In the genomic region with DNA sequence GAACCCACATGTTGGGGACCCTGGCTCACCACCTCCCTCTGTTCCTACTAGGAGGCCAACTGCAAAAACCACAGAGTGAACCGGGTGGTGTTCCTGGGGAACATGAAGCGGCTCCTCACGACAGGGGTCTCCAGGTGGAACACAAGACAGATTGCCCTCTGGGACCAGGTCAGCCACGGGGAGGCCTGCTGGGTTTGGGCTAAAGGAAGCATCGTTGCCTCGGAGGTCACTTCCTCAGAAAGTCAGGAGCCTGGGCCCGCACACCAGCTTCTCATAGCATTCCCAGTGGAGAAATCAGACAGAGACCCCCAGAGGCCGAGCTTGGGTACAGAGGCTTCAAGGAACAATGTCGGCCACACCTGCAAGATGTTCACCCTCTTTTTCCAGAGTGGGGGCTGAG, we compare ENCODE assay signal across 35 cellular contexts.
"Had no signal": no experiment of that assay in that cellular context is flagged by ENCODE, and none has a peak within 500 bp of the region (broad histone marks: within the 10 kb centered on the region; RNA-seq: fewer than 3 reads in every experiment).

No MANE protein-coding gene starts in this region.

- H3K4me3 ChIP-seq: MG63 had no signal

- H3K27me3 ChIP-seq: MG63 had no signal

- DNase-seq: Karpas-422, Kasumi-1, MG63, MM.1S, MV-4-11, NCI-H1048, NCI-H1092, NCI-H1092 treated with DMSO at 0.1 percent for 48 hours, NCI-H1105, NCI-H1105 treated with DMSO at 0.1 percent for 48 hours, NCI-H1417, NCI-H1417 treated with DMSO at 0.1 percent for 48 hours, NCI-H1436, NCI-H1436 treated with DMSO at 0.1 percent for 48 hours, NCI-H146, NCI-H1694, NCI-H1694 treated with DMSO at 0.1 percent for 48 hours, NCI-H187, NCI-H187 treated with DMSO at 0.1 percent for 48 hours, NCI-H1930, NCI-H2029, NCI-H2029 treated with DMSO at 0.1 percent for 48 hours, NCI-H2081 treated with DMSO at 0.1 percent for 48 hours, NCI-H2107, NCI-H2171, NCI-H2171 treated with DMSO at 0.1 percent for 48 hours, NCI-H2227 treated with DMSO at 0.1 percent for 48 hours, NCI-H226, NCI-H345, NCI-H446, NCI-H446 treated with DMSO at 0.1 percent for 48 hours, NCI-H510A, NCI-H510A treated with DMSO at 0.1 percent for 48 hours, NCI-H524, NCI-H524 treated with DMSO at 0.1 percent for 48 hours had no signal

- H3K9me3 ChIP-seq: MG63 had no signal
